Comparison of ENCODE assay signal across 8 cellular contexts in the genomic region with DNA sequence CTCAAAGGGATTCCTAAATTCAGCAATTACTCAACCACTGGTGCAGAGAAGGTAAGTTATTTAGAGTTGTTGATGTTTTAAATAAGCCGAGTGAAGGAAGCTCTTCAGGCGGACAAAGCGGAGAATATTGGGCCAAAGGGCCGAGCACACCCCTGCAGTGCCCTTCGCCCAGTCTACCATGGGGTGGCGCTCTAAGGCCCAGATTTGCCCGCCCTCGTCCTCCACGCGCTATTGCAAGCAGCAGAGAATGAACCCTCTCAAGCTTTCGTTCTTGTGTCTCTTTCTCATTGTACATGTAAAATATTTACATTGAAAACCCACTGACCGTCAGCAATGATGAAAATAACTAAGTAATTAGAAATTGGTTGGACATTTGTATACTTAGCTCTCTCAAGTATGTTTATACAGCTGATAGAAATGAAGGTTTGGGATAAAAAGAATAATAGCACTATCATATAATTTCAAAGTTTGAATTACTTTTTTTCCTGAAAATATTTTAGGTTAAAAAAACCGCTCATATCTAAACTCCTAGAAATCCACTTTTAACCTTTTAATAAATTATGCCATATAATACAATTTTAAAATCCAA.
DNase-seq lines count a peak whose midpoint lies in the region; ATAC-seq and TF ChIP-seq lines count a peak whose summit lies in the region.

No MANE protein-coding gene starts in this region.

- POLR2A ChIA-PET in CD4-positive, alpha-beta memory T cell (lab: Charles Lee; ENCODE audit: partially characterized antibody): no interaction called here

- H3K9me3 Mint-ChIP-seq in brain: no peaks in the 10 kb centered on the region
- H3K9me3 Mint-ChIP-seq in CD4-positive, alpha-beta memory T cell: peaks cover 0 to 10% (median 0%) of the 10 kb centered on the region in 8 donors

- H3K4me3 ChIP-seq in CD4-positive, alpha-beta memory T cell (ENCODE audit: low read length in 2 of 2): no peak overlapping the region

- H3K27me3 ChIP-seq in CD4-positive, alpha-beta memory T cell (ENCODE audit: insufficient read depth, low read length): no peaks in the 10 kb centered on the region

- H3K36me3 Mint-ChIP-seq in brain: no peaks in the 10 kb centered on the region
- no peaks in the 10 kb centered on the region for H3K36me3 Mint-ChIP-seq in CD4-positive, alpha-beta memory T cell

- ATAC-seq in GM21723 (IDR thresholded peaks at IDR 0.05; ENCODE audit: unreplicated experiment) (peak; percentile 79), HG03095 (IDR thresholded peaks at IDR 0.05; ENCODE audit: unreplicated experiment) (no peak)

- peak; percentile 17 for DNase-seq in GDM1 (lab: John Stamatoyannopoulos, UW)
- DNase-seq in NAMALWA (ENCODE audit: low spot score): peak; percentile 30
- DNase-seq in kidney glomerular epithelial cell (lab: John Stamatoyannopoulos, UW): peak; percentile 25
- DNase-seq in CD4-positive, alpha-beta memory T cell: no peak
- no peak for DNase-seq in GF-D8 (lab: John Stamatoyannopoulos, UW)

- no peaks in the 10 kb centered on the region for H3K4me1 ChIP-seq in CD4-positive, alpha-beta memory T cell (ENCODE audit: insufficient read depth, low read length)

- peak overlapping the region in 1 of 5 experiments; percentile 18 for H3K4me3 Mint-ChIP-seq in brain
- H3K4me3 Mint-ChIP-seq in CD4-positive, alpha-beta memory T cell: no peak overlapping the region

- peak; percentile 57 to 85 for TF ChIP-seq CTCF in brain (conservative IDR thresholded peaks at IDR 0.05)

- no peaks in the 10 kb centered on the region for H3K4me1 Mint-ChIP-seq in brain
- H3K4me1 Mint-ChIP-seq in CD4-positive, alpha-beta memory T cell: no peaks in the 10 kb centered on the region

- H3K27ac Mint-ChIP-seq in brain: no peak overlapping the region
- no peak overlapping the region for H3K27ac Mint-ChIP-seq in CD4-positive, alpha-beta memory T cell

- CTCF ChIA-PET in CD4-positive, alpha-beta memory T cell (lab: Charles Lee; ENCODE audit: partially characterized antibody): no interaction called here

- H3K36me3 ChIP-seq in CD4-positive, alpha-beta memory T cell (ENCODE audit: insufficient read depth, low read length): no peaks in the 10 kb centered on the region

- intact Hi-C loops in CD4-positive, alpha-beta memory T cell (cut with micrococcal nuclease): no loop called here

- H3K27me3 Mint-ChIP-seq in brain: peaks cover 16% of the 10 kb centered on the region
- H3K27me3 Mint-ChIP-seq in CD4-positive, alpha-beta memory T cell: peaks cover 0 to 8% of the 10 kb centered on the region in 2 donors

- no peaks in the 10 kb centered on the region for H3K9me3 ChIP-seq in CD4-positive, alpha-beta memory T cell (ENCODE audit: control insufficient read depth in 1 of 2, low read length in 2 of 2)

- no peak overlapping the region for H3K27ac ChIP-seq in CD4-positive, alpha-beta memory T cell (ENCODE audit: low read depth, low read length)

Comparison
In these comparisons a context has a peak if more than half of its experiments do, and no peak if none do; other contexts are left out.
1. DNase-seq: peak in GDM1 (single experiment), NAMALWA (single experiment) and kidney glomerular epithelial cell (single experiment); none in CD4-positive, alpha-beta memory T cell (0 of 5) and GF-D8 (single experiment).